21 cellular contexts compared by ENCODE assay signal in genomic region chr9:13487071-13487470, GRCh38.
DNase-seq lines count a peak whose midpoint lies in the region; ATAC-seq and TF ChIP-seq lines count a peak whose summit lies in the region.
"Had no signal": no experiment of that assay in that cellular context is flagged by ENCODE, and none has a peak within 500 bp of the region (broad histone marks: within the 10 kb centered on the region; RNA-seq: fewer than 3 reads in every experiment).

No MANE protein-coding gene starts in this region.

- TF ChIP-seq RAD21 in SK-N-SH (IDR thresholded peaks at IDR 0.05; ENCODE audit: low read length) = no peak

- H3K9me3 Mint-ChIP-seq in endodermal cell (no peaks in the 10 kb centered on the region), nephron (no peaks in the 10 kb centered on the region)

- H3K27me3 Mint-ChIP-seq in endodermal cell (ENCODE audit: insufficient read depth) (no peaks in the 10 kb centered on the region), nephron (ENCODE audit: low read depth) (no peaks in the 10 kb centered on the region)
- H3K27me3 Mint-ChIP-seq: B cell; CD4-positive, CD25-positive, alpha-beta regulatory T cell had no signal

- H3K27me3 ChIP-seq in SK-N-SH (ENCODE audit: insufficient read depth) = no peaks in the 10 kb centered on the region
- no peaks in the 10 kb centered on the region for H3K27me3 ChIP-seq in endodermal cell (ENCODE audit: control insufficient read depth, insufficient read depth, low read length, poor library complexity, severe bottlenecking)
- H3K27me3 ChIP-seq in right lobe of liver = no peaks in the 10 kb centered on the region
- H3K27me3 ChIP-seq: BLaER1 had no signal

- H3K36me3 Mint-ChIP-seq in endodermal cell (ENCODE audit: low read depth) (no peaks in the 10 kb centered on the region), nephron (ENCODE audit: low read depth) (no peaks in the 10 kb centered on the region)
- H3K36me3 Mint-ChIP-seq: CD4-positive, CD25-positive, alpha-beta regulatory T cell; CD8-positive, alpha-beta T cell had no signal

- DNase-seq in SK-N-SH = no peak
- DNase-seq in HEK293T (ENCODE audit: extremely low spot score) = no peak
- DNase-seq in endodermal cell = no peak
- DNase-seq in DMS153 (lab: John Stamatoyannopoulos, UW) = no peak
- DNase-seq in right lobe of liver = no peak
- DNase-seq: Caco-2; CD4-positive, CD25-positive, alpha-beta regulatory T cell; CD8-positive, alpha-beta T cell; DMS 273 treated with DMSO at 0.1 percent for 48 hours; DMS53; DMS79 treated with DMSO at 0.1 percent for 48 hours; GOT3; H7; HCEC 1CT had no signal

- H3K27ac Mint-ChIP-seq in endodermal cell (peak overlapping the region; percentile 56), nephron (peak overlapping the region in 2 of 3 experiments; percentile 19 to 26)
- H3K27ac Mint-ChIP-seq: B cell; CD4-positive, CD25-positive, alpha-beta regulatory T cell; CD8-positive, alpha-beta T cell had no signal

- H3K4me3 ChIP-seq in SK-N-SH (ENCODE audit: low read depth in 2 of 2, low read length in 1 of 2) (no peak overlapping the region), endodermal cell (ENCODE audit: low read length) (no peak overlapping the region), right lobe of liver (no peak overlapping the region)
- H3K4me3 ChIP-seq: BLaER1, GM12878 had no signal

- no peak for TF ChIP-seq EP300 in SK-N-SH (IDR thresholded peaks at IDR 0.05; ENCODE audit: borderline replicate concordance in 1 of 2, low read depth in 1 of 2, low read length in 1 of 2)

- TF ChIP-seq POLR2A in right lobe of liver (IDR thresholded peaks at IDR 0.05) = no peak

- no peaks in the 10 kb centered on the region for H3K79me2 ChIP-seq in SK-N-SH (ENCODE audit: insufficient read depth)

- H3K4me1 ChIP-seq in SK-N-SH (ENCODE audit: control insufficient read depth in 1 of 2, insufficient read depth in 2 of 2, low read depth in 1 of 2, low read length in 1 of 2) = no peaks in the 10 kb centered on the region
- H3K4me1 ChIP-seq in endodermal cell (ENCODE audit: control insufficient read depth, insufficient read depth, low read length) = no peaks in the 10 kb centered on the region
- H3K4me1 ChIP-seq in right lobe of liver = no peaks in the 10 kb centered on the region
- H3K4me1 ChIP-seq: BLaER1, Caco-2 had no signal

- H3K36me3 ChIP-seq in SK-N-SH (replicated peaks in 1 of 2; ENCODE audit: control insufficient read depth in 1 of 2, insufficient read depth in 2 of 2, low read length in 1 of 2) (no peaks in the 10 kb centered on the region), endodermal cell (ENCODE audit: control insufficient read depth, insufficient read depth, low read length) (no peaks in the 10 kb centered on the region), right lobe of liver (no peaks in the 10 kb centered on the region)
- H3K36me3 ChIP-seq: BLaER1 had no signal

- POLR2A ChIA-PET in SK-N-SH (lab: Yijun Ruan, JAX) (no interaction called here), HEK293T (lab: Yijun Ruan, JAX) (no interaction called here)

- H3K4me1 Mint-ChIP-seq in endodermal cell (peaks cover 10% of the 10 kb centered on the region), nephron (peaks cover 40% of the 10 kb centered on the region)
- H3K4me1 Mint-ChIP-seq: B cell; CD4-positive, CD25-positive, alpha-beta regulatory T cell had no signal

- 76% methylated on average over 5 of the region's 5 CpGs for whole genome bisulfite sequencing in SK-N-SH (ENCODE audit: low lambda C conversion rate)
- 89 to 90% methylated on average over 2 to 5 of the region's 5 CpGs for WGBS in endodermal cell (ENCODE audit: insufficient coverage in 1 of 2, insufficient read length in 1 of 2), 2 experiments
- WGBS in right lobe of liver (ENCODE audit: insufficient coverage, low coverage, low lambda C conversion rate, missing lambda C conversion rate) = 72% methylated on average over 5 of the region's 5 CpGs

- no peaks in the 10 kb centered on the region for H3K9me3 ChIP-seq in SK-N-SH
- no peaks in the 10 kb centered on the region for H3K9me3 ChIP-seq in endodermal cell (ENCODE audit: control insufficient read depth, low read length)
- H3K9me3 ChIP-seq in right lobe of liver = no peaks in the 10 kb centered on the region
- H3K9me3 ChIP-seq: BLaER1, Caco-2 had no signal

- ATAC-seq in SK-N-SH treated with all-trans-retinoic acid at 6 μM for 48 hours (peak; percentile 28; the same call in 1 of the 3 replicates), esophagus mucosa (no peak), right lobe of liver (no peak)
- ATAC-seq: CD8-positive, alpha-beta T cell; GM12878 had no signal

- no peaks in the 10 kb centered on the region for H3K9me2 ChIP-seq in SK-N-SH

- CTCF ChIA-PET in SK-N-SH (lab: Yijun Ruan, JAX) = no interaction called here
- CTCF ChIA-PET in HEK293T (lab: Yijun Ruan, JAX) = no interaction called here

- H3K9ac ChIP-seq in SK-N-SH = no peak overlapping the region
- no peak overlapping the region for H3K9ac ChIP-seq in endodermal cell (ENCODE audit: extremely low read depth, low read length, poor library complexity, severe bottlenecking)
- H3K9ac ChIP-seq: BLaER1 had no signal

- TF ChIP-seq CTCF in SK-N-SH (IDR thresholded peaks at IDR 0.05) (no peak), endodermal cell (conservative IDR thresholded peaks at IDR 0.05) (no peak), nephron (IDR thresholded peaks at IDR 0.05; ENCODE audit: unreplicated experiment in 3 of 3) (no peak), right lobe of liver (IDR thresholded peaks at IDR 0.05) (no peak)

- H4K20me1 ChIP-seq in SK-N-SH (ENCODE audit: insufficient read depth) = no peaks in the 10 kb centered on the region
- H4K20me1 ChIP-seq: BLaER1 had no signal

- intact Hi-C loops in right lobe of liver (cut with DNase I) = no loop called here

- no peak overlapping the region for H3K4me2 ChIP-seq in SK-N-SH
- H3K4me2 ChIP-seq: BLaER1 had no signal

- no peak overlapping the region for H2AFZ ChIP-seq in SK-N-SH (ENCODE audit: low read depth)

- H3K4me3 Mint-ChIP-seq in endodermal cell (no peak overlapping the region), nephron (no peak overlapping the region)
- H3K4me3 Mint-ChIP-seq: B cell; CD4-positive, CD25-positive, alpha-beta regulatory T cell; CD8-positive, alpha-beta T cell had no signal

- H3K27ac ChIP-seq in SK-N-SH (ENCODE audit: low read depth in 2 of 2, low read length in 1 of 2) (no peak overlapping the region), endodermal cell (ENCODE audit: low read depth, low read length) (no peak overlapping the region), right lobe of liver (no peak overlapping the region)
- H3K27ac ChIP-seq: 22Rv1, BLaER1 had no signal

- no peaks in the 10 kb centered on the region for H3F3A ChIP-seq in SK-N-SH (replicated peaks; ENCODE audit: insufficient read depth)

TF ChIP-seq in SK-N-SH treated with all-trans-retinoic acid at 6 μM for 48 hours, 23 proteins besides CTCF, POLR2A, EP300 and RAD21 (continues in another document):
- TF ChIP-seq CREB5 (CRISPR knock-in tag; IDR thresholded peaks at IDR 0.05; ENCODE audit: low read depth) (no peak), SNAI2 (CRISPR knock-in tag; IDR thresholded peaks at IDR 0.05) (no peak), ZFP30 (CRISPR knock-in tag; IDR thresholded peaks at IDR 0.05) (no peak), OSR1 (CRISPR knock-in tag; IDR thresholded peaks at IDR 0.05) (no peak), ESRRG (CRISPR knock-in tag; IDR thresholded peaks at IDR 0.05) (no peak), ZC3H10 (CRISPR knock-in tag; IDR thresholded peaks at IDR 0.05) (no peak)

TF ChIP-seq in SK-N-SH, 30 proteins besides CTCF, POLR2A, EP300 and RAD21:
- TF ChIP-seq USF1 (IDR thresholded peaks at IDR 0.05; ENCODE audit: borderline replicate concordance, low read depth) (no peak), ELF1 (IDR thresholded peaks at IDR 0.05) (no peak), TCF12 (IDR thresholded peaks at IDR 0.05) (no peak), NRF1 (IDR thresholded peaks at IDR 0.05; ENCODE audit: low read depth, low read length) (no peak), FOSL2 (IDR thresholded peaks at IDR 0.05; ENCODE audit: borderline replicate concordance, low read depth) (no peak), MEF2A (IDR thresholded peaks at IDR 0.05; ENCODE audit: borderline replicate concordance, low read depth) (no peak), RXRA (IDR thresholded peaks at IDR 0.05; ENCODE audit: borderline replicate concordance, low read depth) (no peak)
TF ChIP-seq in SK-N-SH: peak in this region for 0.

TF ChIP-seq in HEK293T, 16 proteins besides CTCF, POLR2A, EP300 and RAD21:
- TF ChIP-seq PKNOX1 (IDR thresholded peaks at IDR 0.05) (peak; percentile 47; the same call in 1 of the 2 replicates), LEF1 (IDR thresholded peaks at IDR 0.05; ENCODE audit: borderline replicate concordance) (no peak), SP1 (IDR thresholded peaks at IDR 0.05) (no peak)
TF ChIP-seq in HEK293T: peak in this region for 1.
